ENCODE assay signal across 9 cellular contexts in genomic region chr2:60556441-60556997, GRCh38. TPM values are rescaled to one million over a fixed set of nuclear protein-coding genes. Genes with fewer than 3 reads are reported as not detected.
DNase-seq lines count a peak whose midpoint lies in the region; ATAC-seq, FAIRE-seq and TF ChIP-seq lines count a peak whose summit lies in the region.
"Had no signal": no experiment of that assay in that cellular context is flagged by ENCODE, and none has a peak within 500 bp of the region (broad histone marks: within the 10 kb centered on the region; RNA-seq: fewer than 3 reads in every experiment).

No MANE protein-coding gene starts in this region.

- 2% methylated on average over 8 of the region's 15 CpGs for WGBS in mesenchymal stem cell
- 10 to 26% methylated on average over 6 to 7 of the region's 15 CpGs for WGBS in gastroesophageal sphincter (ENCODE audit: low coverage in 1 of 2), 2 donors

- no peak overlapping the region for H2BK12ac ChIP-seq in mesenchymal stem cell (ENCODE audit: low read length in 2 of 2)

- H3K9ac ChIP-seq in BLaER1 treated with 17β-estradiol and CSF1 and Interleukin-3, amounts not matched to agents 10 nM and 100 nM = peak overlapping the region; percentile 69 to 99 (median 92); a peak in 21 of 22 replicates
- H3K9ac ChIP-seq in astrocyte (ENCODE audit: low read length) (no peak overlapping the region), mesenchymal stem cell (ENCODE audit: low read length) (no peak overlapping the region)

- peak overlapping the region in 10 of 11 experiments; percentile 62 to 98 (median 90); a peak in 19 of 22 replicates for H3K27ac ChIP-seq in BLaER1 treated with 17β-estradiol and CSF1 and Interleukin-3, amounts not matched to agents 10 nM and 100 nM
- no peak overlapping the region for H3K27ac ChIP-seq in astrocyte (ENCODE audit: low read depth, low read length)
- no peak overlapping the region for H3K27ac ChIP-seq in mesenchymal stem cell (ENCODE audit: low read length, poor library complexity, severe bottlenecking)
- H3K27ac ChIP-seq in gastroesophageal sphincter = no peak overlapping the region

- H4K8ac ChIP-seq in mesenchymal stem cell (ENCODE audit: low read length) = no peak overlapping the region

- H3K79me1 ChIP-seq in mesenchymal stem cell (replicated peaks; ENCODE audit: low read length, poor library complexity, severe bottlenecking) = peaks cover 2% of the 10 kb centered on the region

- no peak overlapping the region for H2BK5ac ChIP-seq in mesenchymal stem cell (ENCODE audit: low read depth, low read length, poor library complexity, severe bottlenecking)

- H3K4ac ChIP-seq in mesenchymal stem cell (ENCODE audit: low read depth in 1 of 2, low read length in 2 of 2) = no peak overlapping the region

- H3K14ac ChIP-seq in mesenchymal stem cell (ENCODE audit: low read length in 2 of 2) = no peak overlapping the region

- H3K27ac Mint-ChIP-seq in HFFc6 = no peak overlapping the region
- no peak overlapping the region for H3K27ac Mint-ChIP-seq in astrocyte (ENCODE audit: unreplicated experiment)

- H2AFZ ChIP-seq in astrocyte (ENCODE audit: low read depth, low read length) (no peak overlapping the region), mesenchymal stem cell (ENCODE audit: low read depth, low read length) (no peak overlapping the region)

- peaks cover 12% of the 10 kb centered on the region for H3K79me2 ChIP-seq in astrocyte (ENCODE audit: insufficient read depth, low read length)

- H3K36me3 Mint-ChIP-seq in HFFc6 (ENCODE audit: low read depth) (no peaks in the 10 kb centered on the region), astrocyte (ENCODE audit: low read depth, unreplicated experiment) (no peaks in the 10 kb centered on the region)

- peaks cover 28% of the 10 kb centered on the region for H3K27me3 Mint-ChIP-seq in HFFc6 (ENCODE audit: insufficient read depth)
- peaks cover 7% of the 10 kb centered on the region for H3K27me3 Mint-ChIP-seq in astrocyte (ENCODE audit: low read depth, unreplicated experiment)

- no peaks in the 10 kb centered on the region for H3K9me3 ChIP-seq in BLaER1 treated with 17β-estradiol and CSF1 and Interleukin-3, amounts not matched to agents 10 nM and 100 nM (replicated peaks in 1 of 11)
- H3K9me3 ChIP-seq in astrocyte (ENCODE audit: insufficient read depth, low read depth, low read length) (no peaks in the 10 kb centered on the region), mesenchymal stem cell (ENCODE audit: control insufficient read depth, low read length) (no peaks in the 10 kb centered on the region), gastroesophageal sphincter (no peaks in the 10 kb centered on the region), BE2C (no peaks in the 10 kb centered on the region)

- H3K9me3 Mint-ChIP-seq in HFFc6 (no peaks in the 10 kb centered on the region), astrocyte (ENCODE audit: unreplicated experiment) (no peaks in the 10 kb centered on the region)

- H3K4me2 ChIP-seq in BLaER1 treated with 17β-estradiol and CSF1 and Interleukin-3, amounts not matched to agents 10 nM and 100 nM = peak overlapping the region; percentile 87 to 99 (median 94)
- H3K4me2 ChIP-seq in astrocyte (ENCODE audit: low read length) = peak overlapping the region; percentile 81
- H3K4me2 ChIP-seq in mesenchymal stem cell (ENCODE audit: low read length, poor library complexity, severe bottlenecking) = peak overlapping the region; percentile 89

- DNase-seq in HFFc6 = no peak
- DNase-seq in astrocyte (ENCODE audit: low read depth) = no peak
- DNase-seq in mesenchymal stem cell = no peak
- DNase-seq in BE2C = no peak
- DNase-seq: stimulated activated CD4-positive, alpha-beta T cell treated with anti-CD3 and anti-CD28 coated beads, Interleukin-1b, Interleukin-23, amount 100 ng/mL, for 48 hours had no signal

- 0 out of 22 replicates have a peak, but pooled peaks cover 0 to 6% (median 0%) of the 10 kb centered on the region in 11 experiments for H4K20me1 ChIP-seq in BLaER1 treated with 17β-estradiol and CSF1 and Interleukin-3, amounts not matched to agents 10 nM and 100 nM
- H4K20me1 ChIP-seq in astrocyte (ENCODE audit: insufficient read depth, low read length) = no peaks in the 10 kb centered on the region

- TF ChIP-seq EP300 in gastroesophageal sphincter (IDR thresholded peaks at IDR 0.05) = no peak

- no peak overlapping the region for H3K23ac ChIP-seq in mesenchymal stem cell (ENCODE audit: low read length in 2 of 2)

- no peak overlapping the region for H2BK120ac ChIP-seq in mesenchymal stem cell (ENCODE audit: low read depth, low read length)

- H4K91ac ChIP-seq in mesenchymal stem cell (ENCODE audit: low read length) = no peak overlapping the region

- FAIRE-seq in astrocyte (lab: Jason Lieb, UNC) = no peak

- 0 out of 2 replicates have a peak overlapping the region, but pooled peaks have one; percentile 2 for H3K4me3 Mint-ChIP-seq in HFFc6
- peak overlapping the region; percentile 85 for H3K4me3 Mint-ChIP-seq in astrocyte (ENCODE audit: unreplicated experiment)

- H3K4me1 ChIP-seq in BLaER1 treated with 17β-estradiol and CSF1 and Interleukin-3, amounts not matched to agents 10 nM and 100 nM = peaks cover 17 to 38% (median 28%) of the 10 kb centered on the region in 10 experiments
- H3K4me1 ChIP-seq in astrocyte (ENCODE audit: insufficient read depth, low read length) = peaks cover 15% of the 10 kb centered on the region
- peaks cover 12% of the 10 kb centered on the region for H3K4me1 ChIP-seq in mesenchymal stem cell (ENCODE audit: control insufficient read depth, insufficient read depth, low read depth, low read length)
- peaks cover 0 to 58% (median 21%) of the 10 kb centered on the region in 3 donors for H3K4me1 ChIP-seq in gastroesophageal sphincter
- no peaks in the 10 kb centered on the region for H3K4me1 ChIP-seq in BE2C

- H3K4me1 Mint-ChIP-seq in HFFc6 (ENCODE audit: low read depth) (peaks cover 18% of the 10 kb centered on the region), astrocyte (ENCODE audit: low read depth, unreplicated experiment) (peaks cover 6% of the 10 kb centered on the region)

- no peak for TF ChIP-seq POLR2A in gastroesophageal sphincter (IDR thresholded peaks at IDR 0.05)

- H3K18ac ChIP-seq in mesenchymal stem cell (ENCODE audit: low read depth in 1 of 2, low read length in 2 of 2) = no peak overlapping the region

- H3K4me3 ChIP-seq in BLaER1 treated with 17β-estradiol and CSF1 and Interleukin-3, amounts not matched to agents 10 nM and 100 nM = peak overlapping the region; percentile 72 to 95 (median 88)
- H3K4me3 ChIP-seq in astrocyte (ENCODE audit: insufficient read depth, low read depth, low read length) = peak overlapping the region; percentile 41
- no peak overlapping the region for H3K4me3 ChIP-seq in mesenchymal stem cell (ENCODE audit: insufficient read depth in 1 of 2, low read depth in 1 of 2, low read length in 2 of 2)
- peak overlapping the region in 1 of 2 donors; percentile 16 for H3K4me3 ChIP-seq in gastroesophageal sphincter
- no peak overlapping the region for H3K4me3 ChIP-seq in BE2C (ENCODE audit: low read depth, low read length)

- H2AK5ac ChIP-seq in mesenchymal stem cell (ENCODE audit: low read length, severe bottlenecking) = no peak overlapping the region

- H3K36me3 ChIP-seq in BLaER1 treated with 17β-estradiol and CSF1 and Interleukin-3, amounts not matched to agents 10 nM and 100 nM = no peaks in the 10 kb centered on the region
- H3K36me3 ChIP-seq in astrocyte (ENCODE audit: insufficient read depth, low read length) = no peaks in the 10 kb centered on the region
- no peaks in the 10 kb centered on the region for H3K36me3 ChIP-seq in mesenchymal stem cell (ENCODE audit: control insufficient read depth in 1 of 2, insufficient read depth in 2 of 2, low read depth in 1 of 2, low read length in 2 of 2)
- H3K36me3 ChIP-seq in gastroesophageal sphincter = no peaks in the 10 kb centered on the region
- no peaks in the 10 kb centered on the region for H3K36me3 ChIP-seq in BE2C

- no peak for ATAC-seq in GM18868 (IDR thresholded peaks at IDR 0.05; ENCODE audit: unreplicated experiment)
- ATAC-seq in gastroesophageal sphincter = no peak
- no peak for ATAC-seq in HG03045 (IDR thresholded peaks at IDR 0.05; ENCODE audit: unreplicated experiment)

- H3K27me3 ChIP-seq in BLaER1 treated with 17β-estradiol and CSF1 and Interleukin-3, amounts not matched to agents 10 nM and 100 nM = no peaks in the 10 kb centered on the region
- H3K27me3 ChIP-seq in astrocyte (ENCODE audit: insufficient read depth, low read length) (peaks cover 54% of the 10 kb centered on the region), mesenchymal stem cell (ENCODE audit: control insufficient read depth in 1 of 2, insufficient read depth in 1 of 2, low read length in 2 of 2) (peaks cover 39 to 84% of the 10 kb centered on the region in 2 experiments), gastroesophageal sphincter (peaks cover 88% of the 10 kb centered on the region), BE2C (peaks cover 32% of the 10 kb centered on the region)

- no peak for TF ChIP-seq CTCF in HFFc6 (IDR thresholded peaks at IDR 0.05)
- TF ChIP-seq CTCF in astrocyte (IDR thresholded peaks at IDR 0.05; ENCODE audit: insufficient read depth, low read depth, low read length) = no peak
- TF ChIP-seq CTCF in gastroesophageal sphincter (IDR thresholded peaks at IDR 0.05) = no peak
- no peak for TF ChIP-seq CTCF in BE2C (IDR thresholded peaks at IDR 0.05; ENCODE audit: low read depth, low read length)

- no peak overlapping the region for H2BK15ac ChIP-seq in mesenchymal stem cell (ENCODE audit: low read depth, poor library complexity, severe bottlenecking)

RNA-seq across cellular contexts. Expression of gene BCL11A, which starts 3.1 kb away (rescaled TPM):
- 1 to 10 TPM; 1.1 to 3.0 (median 1.9) TPM for total RNA-seq in HFFc6 (2021; fragmentation: NEBNext Ultra II Directional; extraction: Animal tissue kit (Norgen Biotek cat#: 25700))
- 29.8 and 32.0 TPM in 2 replicates for total RNA-seq in astrocyte
- polyA plus RNA-seq in mesenchymal stem cell (2013, experiment 1 of 2) = 1.1 TPM
- polyA plus RNA-seq in mesenchymal stem cell (2013, experiment 2 of 2) = 1.1 TPM
- 10 to 100 TPM in 1 of 4 donors, 1 to 10 TPM in 3; 3.6 to 10.6 (median 8.1) TPM for total RNA-seq in gastroesophageal sphincter
- polyA plus RNA-seq in BE2C (2012; ENCODE audit: insufficient read depth, insufficient read length, low read depth) = 6.5 TPM

Comparison
In these comparisons a context has a peak if more than half of its experiments do, and no peak if none do; other contexts are left out.
1. H3K27ac ChIP-seq: peak in BLaER1 treated with 17β-estradiol and CSF1 and Interleukin-3, amounts not matched to agents 10 nM and 100 nM (10 of 11); none in astrocyte (single experiment), mesenchymal stem cell (single experiment) and gastroesophageal sphincter (0 of 4).
2. H3K4me3 ChIP-seq: peak in BLaER1 treated with 17β-estradiol and CSF1 and Interleukin-3, amounts not matched to agents 10 nM and 100 nM (10 of 10) and astrocyte (single experiment); none in mesenchymal stem cell (0 of 2) and BE2C (single experiment).
3. H3K9ac ChIP-seq: peak in BLaER1 treated with 17β-estradiol and CSF1 and Interleukin-3, amounts not matched to agents 10 nM and 100 nM (11 of 11); none in astrocyte (single experiment) and mesenchymal stem cell (single experiment).
4. Peak in every context shown above with its lines, with median percentiles within 50 percentile points of each other: H3K4me2 ChIP-seq.